Comparison of ENCODE assay signal across 17 cellular contexts in genomic region chr5:142871056-142871879, GRCh38.
DNase-seq lines count a peak whose midpoint lies in the region; ATAC-seq and TF ChIP-seq lines count a peak whose summit lies in the region.
"Had no signal": no experiment of that assay in that cellular context is flagged by ENCODE, and none has a peak within 500 bp of the region (broad histone marks: within the 10 kb centered on the region; RNA-seq: fewer than 3 reads in every experiment).

No MANE protein-coding gene starts in this region.

- ATAC-seq in WTC11, result no peak
- peak; percentile 66 for ATAC-seq in left colon
- no peak for ATAC-seq in stimulated activated naive B cell treated with anti-CD40 and anti-IgM and Interleukin-4, amounts not matched to agents 10 μg/mL and 1 μg/mL and 100 μg/mL, for 72 hours (replicated peaks)
- no peak for ATAC-seq in HG02973 (IDR thresholded peaks at IDR 0.05; ENCODE audit: unreplicated experiment)
- ATAC-seq: stimulated activated memory B cell treated with anti-CD40 and anti-IgM and Interleukin-4, amounts not matched to agents 10 μg/mL and 1 μg/mL and 100 μg/mL, for 72 hours had no signal

- peak overlapping the region; percentile 35; the same call in 1 of the 2 replicates for H3K27ac Mint-ChIP-seq in WTC11
- peak overlapping the region; percentile 70 for H3K27ac Mint-ChIP-seq in stimulated activated naive B cell treated with anti-CD40 and anti-IgM and Interleukin-4, amounts not matched to agents 10 μg/mL and 1 μg/mL and 100 μg/mL, for 72 hours
- H3K27ac Mint-ChIP-seq: IgD-negative memory B cell; stimulated activated memory B cell treated with anti-CD40 and anti-IgM and Interleukin-4, amounts not matched to agents 10 μg/mL and 1 μg/mL and 100 μg/mL, for 72 hours had no signal

- no peak overlapping the region for H3K4me3 Mint-ChIP-seq in WTC11
- H3K4me3 Mint-ChIP-seq in stimulated activated naive B cell treated with anti-CD40 and anti-IgM and Interleukin-4, amounts not matched to agents 10 μg/mL and 1 μg/mL and 100 μg/mL, for 72 hours, result no peak overlapping the region
- H3K4me3 Mint-ChIP-seq: IgD-negative memory B cell; stimulated activated memory B cell treated with anti-CD40 and anti-IgM and Interleukin-4, amounts not matched to agents 10 μg/mL and 1 μg/mL and 100 μg/mL, for 72 hours had no signal

- intact Hi-C loops in left colon (cut with DNase I, micrococcal nuclease), result loop anchor here in 1 of 2 donors (10.0 kb wide), 1 partner anchor 126 kb away; no protein-coding TSS in a partner anchor

- DNase-seq in NCI-H2029 (lab: John Stamatoyannopoulos, UW) (peak; percentile 60), WTC11 (ENCODE audit: low spot score) (no peak), left colon (peak; percentile 77 to 89), NCI-H2171 (lab: John Stamatoyannopoulos, UW) (no peak), NCI-H1694 (lab: John Stamatoyannopoulos, UW) (no peak)
- no peak for DNase-seq in stimulated activated naive B cell treated with anti-CD40 and anti-IgM and Interleukin-4, amounts not matched to agents 10 μg/mL and 1 μg/mL and 100 μg/mL, for 72 hours
- DNase-seq: activated T-cell treated with anti-CD3 and anti-CD28 coated beads, Interleukin-2, amount 50 U/mL, for 48 hours; amniotic stem cell; cortex of kidney; DMS153; NCI-H1417 treated with DMSO at 0.1 percent for 48 hours; NCI-H774; RPMI8226; sigmoid colon had no signal

- TF ChIP-seq CTCF in WTC11 (IDR thresholded peaks at IDR 0.05), result no peak

- POLR2A ChIA-PET in WTC11 (lab: Charles Lee), result no interaction called here

- H3K9me3 Mint-ChIP-seq in WTC11, result no peaks in the 10 kb centered on the region
- no peaks in the 10 kb centered on the region for H3K9me3 Mint-ChIP-seq in stimulated activated naive B cell treated with anti-CD40 and anti-IgM and Interleukin-4, amounts not matched to agents 10 μg/mL and 1 μg/mL and 100 μg/mL, for 72 hours
- H3K9me3 Mint-ChIP-seq: IgD-negative memory B cell; stimulated activated memory B cell treated with anti-CD40 and anti-IgM and Interleukin-4, amounts not matched to agents 10 μg/mL and 1 μg/mL and 100 μg/mL, for 72 hours had no signal

- H3K27me3 Mint-ChIP-seq in WTC11 (ENCODE audit: low read depth), result no peaks in the 10 kb centered on the region
- peaks cover 0 to 7% of the 10 kb centered on the region in 2 donors for H3K27me3 Mint-ChIP-seq in stimulated activated naive B cell treated with anti-CD40 and anti-IgM and Interleukin-4, amounts not matched to agents 10 μg/mL and 1 μg/mL and 100 μg/mL, for 72 hours
- H3K27me3 Mint-ChIP-seq: IgD-negative memory B cell; stimulated activated memory B cell treated with anti-CD40 and anti-IgM and Interleukin-4, amounts not matched to agents 10 μg/mL and 1 μg/mL and 100 μg/mL, for 72 hours had no signal

- CTCF ChIA-PET in WTC11 (lab: Charles Lee), result interaction anchor here (0.8 to 3.1 kb wide), 8 partner anchors 9 to 158 kb away, joined by 3 to 22 read pairs (median 10); partner anchors contain the start of gene ARHGAP26

- H3K36me3 Mint-ChIP-seq in WTC11, result no peaks in the 10 kb centered on the region
- peaks cover 0 to 3% of the 10 kb centered on the region in 2 donors for H3K36me3 Mint-ChIP-seq in stimulated activated naive B cell treated with anti-CD40 and anti-IgM and Interleukin-4, amounts not matched to agents 10 μg/mL and 1 μg/mL and 100 μg/mL, for 72 hours
- H3K36me3 Mint-ChIP-seq: stimulated activated memory B cell treated with anti-CD40 and anti-IgM and Interleukin-4, amounts not matched to agents 10 μg/mL and 1 μg/mL and 100 μg/mL, for 72 hours had no signal

- H3K4me1 Mint-ChIP-seq in WTC11, result peaks cover 51% of the 10 kb centered on the region
- H3K4me1 Mint-ChIP-seq in stimulated activated naive B cell treated with anti-CD40 and anti-IgM and Interleukin-4, amounts not matched to agents 10 μg/mL and 1 μg/mL and 100 μg/mL, for 72 hours, result peaks cover 7 to 19% of the 10 kb centered on the region in 2 donors

TF ChIP-seq in WTC11, 78 proteins besides CTCF, POLR2A, EP300 and RAD21:
- TF ChIP-seq CDX4 (CRISPR knock-in tag; IDR thresholded peaks at IDR 0.05; ENCODE audit: borderline replicate concordance), result no peak
- TF ChIP-seq GRHL2 (CRISPR knock-in tag; IDR thresholded peaks at IDR 0.05; ENCODE audit: insufficient replicate concordance, severe bottlenecking), result no peak
- TF ChIP-seq ZNF512 (CRISPR knock-in tag; IDR thresholded peaks at IDR 0.05; ENCODE audit: borderline replicate concordance), result no peak

Comparison
In these comparisons a context has a peak if more than half of its experiments do, and no peak if none do; other contexts are left out.
1. DNase-seq: peak in NCI-H2029 (single experiment) and left colon (2 of 2); none in WTC11 (single experiment), stimulated activated naive B cell treated with anti-CD40 and anti-IgM and Interleukin-4, amounts not matched to agents 10 μg/mL and 1 μg/mL and 100 μg/mL, for 72 hours (single experiment), NCI-H2171 (single experiment) and NCI-H1694 (single experiment).